12 cellular contexts compared by ENCODE assay signal in the genomic region with DNA sequence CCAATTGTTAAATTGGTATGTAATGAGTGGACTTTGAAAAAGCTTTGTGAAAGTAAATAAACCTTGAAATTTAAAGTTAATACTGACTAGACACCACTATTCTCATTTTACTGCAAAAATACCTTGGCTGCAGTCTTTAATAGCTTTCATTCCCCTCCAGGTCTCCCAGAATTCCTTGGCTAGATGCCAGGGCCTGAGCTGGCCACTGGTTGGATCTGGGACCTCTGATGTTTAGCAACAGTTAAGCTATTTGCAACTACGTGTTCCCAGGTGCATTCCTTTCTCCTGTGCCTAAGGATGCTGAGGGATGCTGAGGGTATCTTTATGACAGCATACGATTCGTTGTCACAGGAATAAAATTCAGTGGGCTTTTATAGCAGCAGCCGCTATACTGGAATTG.
"Had no signal": no experiment of that assay in that cellular context is flagged by ENCODE, and none has a peak within 500 bp of the region (broad histone marks: within the 10 kb centered on the region; RNA-seq: fewer than 3 reads in every experiment).

No MANE protein-coding gene starts in this region.

- ATAC-seq: body of pancreas; left ventricle myocardium superior; stimulated activated naive CD8-positive, alpha-beta T cell treated with anti-CD3 and anti-CD28 coated beads, Interleukin-15, amount 100 ng/mL, for 72 hours; T-helper 17 cell had no signal

- DNase-seq: activated B cell treated with CpG ODN at 0.5 μM for 24 hours; activated naive CD4-positive, alpha-beta T cell treated with anti-CD3 and anti-CD28 coated beads, Interleukin-2, amount 50 U/mL, for 16 hours; body of pancreas; erythroblast; glutamatergic neuron; islet precursor cell; left ventricle myocardium superior; stimulated activated CD4-positive, alpha-beta T cell treated with anti-CD3 and anti-CD28 coated beads, Interleukin-15, amount 100 ng/mL, for 24 hours; stimulated activated CD4-positive, alpha-beta T cell treated with anti-CD3 and anti-CD28 coated beads, Interleukin-4, amount 100 ng/mL, for 24 hours; stimulated activated naive CD8-positive, alpha-beta T cell treated with anti-CD3 and anti-CD28 coated beads, Interleukin-15, amount 100 ng/mL, for 72 hours; T-helper 17 cell; testis had no signal

- H3K27ac ChIP-seq: body of pancreas, testis had no signal

- H3K9me3 ChIP-seq: body of pancreas, testis had no signal

- H3K27me3 ChIP-seq: body of pancreas, testis had no signal

- H3K4me3 ChIP-seq: body of pancreas, testis had no signal

- H3K4me1 ChIP-seq: body of pancreas, testis had no signal
